ENCODE assay signal across 19 cellular contexts in genomic region chr15:74618841-74619596, GRCh38. TPM values are rescaled to one million over a fixed set of nuclear protein-coding genes. Genes with fewer than 3 reads are reported as not detected.
DNase-seq lines count a peak whose midpoint lies in the region; ATAC-seq and TF ChIP-seq lines count a peak whose summit lies in the region.
"Had no signal": no experiment of that assay in that cellular context is flagged by ENCODE, and none has a peak within 500 bp of the region (broad histone marks: within the 10 kb centered on the region; RNA-seq: fewer than 3 reads in every experiment).

No MANE protein-coding gene starts in this region.

- TF ChIP-seq POLR2A in gastrocnemius medialis (IDR thresholded peaks at IDR 0.05), result no peak

- H3K27me3 ChIP-seq in gastrocnemius medialis (no peaks in the 10 kb centered on the region), ascending aorta (no peaks in the 10 kb centered on the region)
- H3K27me3 ChIP-seq: dorsolateral prefrontal cortex had no signal

- H3K9me3 Mint-ChIP-seq in activated naive CD4-positive, alpha-beta T cell treated with anti-CD3 and anti-CD28 coated beads for 36 hours, result no peaks in the 10 kb centered on the region
- no peaks in the 10 kb centered on the region for H3K9me3 Mint-ChIP-seq in central memory CD8-positive, alpha-beta T cell
- H3K9me3 Mint-ChIP-seq: activated T-cell treated with anti-CD3 and anti-CD28 coated beads, Interleukin-2, amount 50 U/mL, for 4 hours had no signal

- H3K36me3 ChIP-seq in HEK293 (ENCODE audit: control insufficient read depth in 2 of 2, insufficient read depth in 1 of 2, low read length in 2 of 2), result peaks cover 26 to 70% of the 10 kb centered on the region in 2 experiments
- peaks cover 0 to 49% of the 10 kb centered on the region in 2 donors for H3K36me3 ChIP-seq in gastrocnemius medialis
- H3K36me3 ChIP-seq in ascending aorta, result peaks cover 49% of the 10 kb centered on the region in 2 donors

- H3K27ac Mint-ChIP-seq in activated naive CD4-positive, alpha-beta T cell treated with anti-CD3 and anti-CD28 coated beads for 36 hours, result peak overlapping the region; percentile 63
- H3K27ac Mint-ChIP-seq in central memory CD8-positive, alpha-beta T cell (ENCODE audit: low read depth), result peak overlapping the region; percentile 32

- H3K4me1 Mint-ChIP-seq in activated naive CD4-positive, alpha-beta T cell treated with anti-CD3 and anti-CD28 coated beads for 36 hours (ENCODE audit: low read depth), result peaks cover 50% of the 10 kb centered on the region
- peaks cover 49% of the 10 kb centered on the region for H3K4me1 Mint-ChIP-seq in central memory CD8-positive, alpha-beta T cell

- TF ChIP-seq CTCF in HEK293 (tag by site-specific recombination; IDR thresholded peaks at IDR 0.05), result no peak
- no peak for TF ChIP-seq CTCF in gastrocnemius medialis (IDR thresholded peaks at IDR 0.05 in 4 of 5, conservative IDR thresholded peaks at IDR 0.05 in 1 of 5)
- TF ChIP-seq CTCF in ascending aorta (IDR thresholded peaks at IDR 0.05), result no peak

- H3K27ac ChIP-seq in HEK293 (ENCODE audit: extremely low read depth, low read depth, low read length) (peak overlapping the region; percentile 19; the same call in 1 of the 2 replicates), gastrocnemius medialis (peak overlapping the region in 3 of 4 donors; percentile 95 to 100 (median 97)), ascending aorta (no peak overlapping the region)
- H3K27ac ChIP-seq: HL-60 had no signal

- ATAC-seq in central memory CD8-positive, alpha-beta T cell (replicated peaks; ENCODE audit: extremely low read depth, poor library complexity, severe bottlenecking), result no peak
- ATAC-seq in gastrocnemius medialis, result no peak
- ATAC-seq: activated T-cell treated with anti-CD3 and anti-CD28 coated beads, Interleukin-2, amount 50 U/mL, for 4 hours; mucosa of descending colon had no signal

- in situ Hi-C loops in gastrocnemius medialis (cut with MboI; ENCODE audit: low sequenced_read_pairs in 4 of 4), result loop anchor here in 3 of 4 donors (10.0 to 25.0 kb wide), 2 partner anchors 74 to 157 kb away; partner anchors contain the start of genes ARID3B (in 2 of the 3) and UBL7 (in 1 of the 3)

- CTCF ChIA-PET in activated naive CD4-positive, alpha-beta T cell treated with anti-CD3 and anti-CD28 coated beads for 36 hours (lab: Charles Lee), result interaction anchor here (1.7 to 10.0 kb wide), 4 partner anchors 9 to 158 kb away, joined by 6 to 180 read pairs (median 24); no protein-coding TSS in a partner anchor
- CTCF ChIA-PET in HEK293 (lab: Yijun Ruan, JAX), result interaction anchor here (0.8 to 12.8 kb wide), 6 partner anchors 15 to 250 kb away, joined by 3 to 220 read pairs (median 8); no protein-coding TSS in a partner anchor

- H3K4me1 ChIP-seq in HEK293 (ENCODE audit: control insufficient read depth, insufficient read depth, low read length) (peaks cover 9% of the 10 kb centered on the region), gastrocnemius medialis (peaks cover 42 to 44% of the 10 kb centered on the region in 2 donors), ascending aorta (peaks cover 23% of the 10 kb centered on the region in 2 donors)

- POLR2A ChIA-PET in HEK293 (lab: Yijun Ruan, JAX), result interaction anchor here (1.0 kb wide), 1 partner anchor 78 kb away, joined by 3 read pairs; the partner anchor contains the start of gene ARID3B

- no peak overlapping the region for H3K4me3 Mint-ChIP-seq in activated naive CD4-positive, alpha-beta T cell treated with anti-CD3 and anti-CD28 coated beads for 36 hours
- peak overlapping the region; percentile 7 for H3K4me3 Mint-ChIP-seq in central memory CD8-positive, alpha-beta T cell

- intact Hi-C loops in activated naive CD4-positive, alpha-beta T cell treated with anti-CD3 and anti-CD28 coated beads for 36 hours (cut with micrococcal nuclease), result no loop called here
- intact Hi-C loops in gastrocnemius medialis (cut with DNase I; ENCODE audit: low total_unique reads), result loop anchor here (5.0 to 10.0 kb wide), 3 partner anchors 157 to 934 kb away; partner anchors contain the start of genes CD276 and UBL7
- intact Hi-C loops in ascending aorta (cut with DNase I), result loop anchor here (5.0 to 10.0 kb wide), 2 partner anchors 78 to 336 kb away; partner anchors contain the start of genes EDC3 and RPP25

- H3K4me3 ChIP-seq in HEK293 (ENCODE audit: low read depth, low read length) (no peak overlapping the region), gastrocnemius medialis (no peak overlapping the region), ascending aorta (no peak overlapping the region)
- H3K4me3 ChIP-seq: mucosa of descending colon had no signal

- H3K36me3 Mint-ChIP-seq in activated naive CD4-positive, alpha-beta T cell treated with anti-CD3 and anti-CD28 coated beads for 36 hours (ENCODE audit: low read depth), result peaks cover 30% of the 10 kb centered on the region
- peaks cover 34% of the 10 kb centered on the region for H3K36me3 Mint-ChIP-seq in central memory CD8-positive, alpha-beta T cell (ENCODE audit: insufficient read depth)

- no peak for DNase-seq in activated naive CD4-positive, alpha-beta T cell treated with anti-CD3 and anti-CD28 coated beads for 36 hours
- no peak for DNase-seq in activated naive CD4-positive, alpha-beta T cell treated with Interleukin-2 at 50 U/mL for 16 hours
- no peak for DNase-seq in central memory CD8-positive, alpha-beta T cell (ENCODE audit: low spot score in 2 of 2)
- DNase-seq in gastrocnemius medialis (no peak), ascending aorta (ENCODE audit: low spot score in 2 of 2) (no peak), NCI-H226 (no peak), Ammon's horn (ENCODE audit: low spot score) (no peak)
- DNase-seq: ACHN; activated CD4-positive, CD25-positive, alpha-beta regulatory T cell treated with anti-CD3 and anti-CD28 coated beads, Interleukin-2, amount 50 U/mL, for 72 hours; activated T-cell treated with anti-CD3 and anti-CD28 coated beads, Interleukin-2, amount 50 U/mL, for 4 hours; dorsolateral prefrontal cortex; KBM-7; NCI-H1048; NCI-H2107; NCI-H748 treated with DMSO at 0.1 percent for 48 hours; stimulated activated naive CD4-positive, alpha-beta T cell treated with Interleukin-2 at 50 U/mL for 16 hours had no signal

- no peaks in the 10 kb centered on the region for H3K27me3 Mint-ChIP-seq in activated naive CD4-positive, alpha-beta T cell treated with anti-CD3 and anti-CD28 coated beads for 36 hours (ENCODE audit: low read depth)
- H3K27me3 Mint-ChIP-seq in central memory CD8-positive, alpha-beta T cell, result no peaks in the 10 kb centered on the region

- H3K9me3 ChIP-seq in HEK293 (ENCODE audit: control insufficient read depth, insufficient read depth, low read depth, low read length), result no peaks in the 10 kb centered on the region
- H3K9me3 ChIP-seq in gastrocnemius medialis, result no peaks in the 10 kb centered on the region
- no peaks in the 10 kb centered on the region for H3K9me3 ChIP-seq in ascending aorta
- H3K9me3 ChIP-seq: mucosa of descending colon had no signal

TF ChIP-seq in HEK293, 187 proteins besides CTCF, POLR2A, EP300 and RAD21 (continues in another document):
- TF ChIP-seq SP2 (tag by site-specific recombination; IDR thresholded peaks at IDR 0.05) (no peak), ZNF837 (tag by site-specific recombination; IDR thresholded peaks at IDR 0.05) (no peak), SP3 (tag by site-specific recombination; IDR thresholded peaks at IDR 0.05) (no peak), ZNF335 (tag by site-specific recombination; conservative IDR thresholded peaks at IDR 0.05) (no peak), ZNF10 (tag by site-specific recombination; IDR thresholded peaks at IDR 0.05) (no peak), ZNF623 (tag by site-specific recombination; IDR thresholded peaks at IDR 0.05) (no peak), ZBTB48 (tag by site-specific recombination; IDR thresholded peaks at IDR 0.05) (no peak), ZNF24 (tag by site-specific recombination; IDR thresholded peaks at IDR 0.05) (no peak), ZNF785 (tag by site-specific recombination; IDR thresholded peaks at IDR 0.05) (no peak), ZNF155 (tag by site-specific recombination; IDR thresholded peaks at IDR 0.05) (no peak), SCRT2 (tag by site-specific recombination; IDR thresholded peaks at IDR 0.05) (no peak), ZNF518A (tag by site-specific recombination; conservative IDR thresholded peaks at IDR 0.05; ENCODE audit: low read depth) (no peak), ZNF747 (tag by site-specific recombination; IDR thresholded peaks at IDR 0.05) (no peak)

RNA-seq across cellular contexts. Expression of gene CLK3, which starts 3.4 kb away (rescaled TPM):
- total RNA-seq in activated naive CD4-positive, alpha-beta T cell treated with anti-CD3 and anti-CD28 coated beads for 36 hours, result 100 to 1,000 TPM; 124 TPM
- total RNA-seq in gastrocnemius medialis (100 to 1,000 TPM in 2 of 4 donors, 10 to 100 TPM in 2; 45.4 to 152 (median 105) TPM), ascending aorta (154 TPM)

Comparison
In these comparisons a context has a peak if more than half of its experiments do, and no peak if none do; other contexts are left out.
1. H3K27ac ChIP-seq: peak in HEK293 (single experiment) and gastrocnemius medialis (3 of 4); none in ascending aorta (0 of 2).